Comparison of ENCODE assay signal across 1 cellular context in the genomic region with DNA sequence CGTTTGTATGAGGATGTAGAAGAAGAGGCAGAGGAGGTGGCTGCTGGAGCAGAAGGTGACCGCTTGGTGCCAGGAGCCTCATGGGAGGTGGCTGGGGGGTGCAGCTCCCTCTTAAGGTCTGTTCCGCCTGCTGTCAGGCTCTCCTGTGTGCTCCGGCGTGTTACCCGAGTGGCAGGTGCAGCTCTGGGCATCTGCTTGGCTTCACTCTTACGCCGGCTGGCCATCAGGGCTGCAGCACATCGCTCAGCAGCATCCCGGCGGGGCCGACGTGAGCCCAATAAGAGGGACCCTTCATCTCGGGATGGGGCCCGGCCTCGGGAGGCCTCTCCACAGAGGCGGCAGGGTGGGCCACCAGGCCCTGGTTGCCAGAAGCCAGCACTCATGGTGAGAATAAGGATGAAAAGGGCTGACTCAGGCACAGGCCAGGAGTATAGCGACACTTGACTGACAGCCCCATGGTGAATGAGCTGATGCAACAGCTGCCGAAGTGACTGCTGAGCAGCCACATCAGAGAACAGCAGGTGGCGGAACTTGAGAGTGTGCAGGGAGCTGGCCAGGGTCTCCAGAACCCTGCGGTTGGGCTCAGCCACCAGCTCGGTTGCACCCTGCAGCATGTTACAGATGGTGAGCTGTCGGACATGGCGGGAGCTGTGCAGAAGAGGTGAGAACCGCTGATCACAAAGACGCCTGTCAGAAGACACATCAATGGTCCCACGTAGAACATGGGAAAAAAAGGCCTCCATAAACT.
TF ChIP-seq lines count a peak whose summit lies in the region.

No MANE protein-coding gene starts in this region.

TF ChIP-seq in K562, 482 proteins besides CTCF, POLR2A, EP300 and RAD21 (continued from another document and continues in another):
- TF ChIP-seq, protein P1, sequence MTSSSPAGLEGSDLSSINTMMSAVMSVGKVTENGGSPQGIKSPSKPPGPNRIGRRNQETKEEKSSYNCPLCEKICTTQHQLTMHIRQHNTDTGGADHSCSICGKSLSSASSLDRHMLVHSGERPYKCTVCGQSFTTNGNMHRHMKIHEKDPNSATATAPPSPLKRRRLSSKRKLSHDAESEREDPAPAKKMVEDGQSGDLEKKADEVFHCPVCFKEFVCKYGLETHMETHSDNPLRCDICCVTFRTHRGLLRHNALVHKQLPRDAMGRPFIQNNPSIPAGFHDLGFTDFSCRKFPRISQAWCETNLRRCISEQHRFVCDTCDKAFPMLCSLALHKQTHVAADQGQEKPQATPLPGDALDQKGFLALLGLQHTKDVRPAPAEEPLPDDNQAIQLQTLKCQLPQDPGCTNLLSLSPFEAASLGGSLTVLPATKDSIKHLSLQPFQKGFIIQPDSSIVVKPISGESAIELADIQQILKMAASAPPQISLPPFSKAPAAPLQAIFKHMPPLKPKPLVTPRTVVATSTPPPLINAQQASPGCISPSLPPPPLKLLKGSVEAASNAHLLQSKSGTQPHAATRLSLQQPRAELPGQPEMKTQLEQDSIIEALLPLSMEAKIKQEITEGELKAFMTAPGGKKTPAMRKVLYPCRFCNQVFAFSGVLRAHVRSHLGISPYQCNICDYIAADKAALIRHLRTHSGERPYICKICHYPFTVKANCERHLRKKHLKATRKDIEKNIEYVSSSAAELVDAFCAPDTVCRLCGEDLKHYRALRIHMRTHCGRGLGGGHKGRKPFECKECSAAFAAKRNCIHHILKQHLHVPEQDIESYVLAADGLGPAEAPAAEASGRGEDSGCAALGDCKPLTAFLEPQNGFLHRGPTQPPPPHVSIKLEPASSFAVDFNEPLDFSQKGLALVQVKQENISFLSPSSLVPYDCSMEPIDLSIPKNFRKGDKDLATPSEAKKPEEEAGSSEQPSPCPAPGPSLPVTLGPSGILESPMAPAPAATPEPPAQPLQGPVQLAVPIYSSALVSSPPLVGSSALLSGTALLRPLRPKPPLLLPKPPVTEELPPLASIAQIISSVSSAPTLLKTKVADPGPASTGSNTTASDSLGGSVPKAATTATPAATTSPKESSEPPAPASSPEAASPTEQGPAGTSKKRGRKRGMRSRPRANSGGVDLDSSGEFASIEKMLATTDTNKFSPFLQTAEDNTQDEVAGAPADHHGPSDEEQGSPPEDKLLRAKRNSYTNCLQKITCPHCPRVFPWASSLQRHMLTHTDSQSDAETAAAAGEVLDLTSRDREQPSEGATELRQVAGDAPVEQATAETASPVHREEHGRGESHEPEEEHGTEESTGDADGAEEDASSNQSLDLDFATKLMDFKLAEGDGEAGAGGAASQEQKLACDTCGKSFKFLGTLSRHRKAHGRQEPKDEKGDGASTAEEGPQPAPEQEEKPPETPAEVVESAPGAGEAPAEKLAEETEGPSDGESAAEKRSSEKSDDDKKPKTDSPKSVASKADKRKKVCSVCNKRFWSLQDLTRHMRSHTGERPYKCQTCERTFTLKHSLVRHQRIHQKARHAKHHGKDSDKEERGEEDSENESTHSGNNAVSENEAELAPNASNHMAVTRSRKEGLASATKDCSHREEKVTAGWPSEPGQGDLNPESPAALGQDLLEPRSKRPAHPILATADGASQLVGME (CRISPR knock-in tag; IDR thresholded peaks at IDR 0.05): no peak
- TF ChIP-seq ZFP30 (CRISPR knock-in tag; IDR thresholded peaks at IDR 0.05; ENCODE audit: borderline replicate concordance) (no peak), TAL1 (IDR thresholded peaks at IDR 0.05) (no peak), HNRNPL (IDR thresholded peaks at IDR 0.05; ENCODE audit: low read depth, low read length) (no peak), CREB1 (IDR thresholded peaks at IDR 0.05) (no peak), CREB1 (CRISPR knock-in tag; IDR thresholded peaks at IDR 0.05) (0 out of 2 replicates have a peak, but pooled peaks have one; percentile 23), GTF2A2 (tag; IDR thresholded peaks at IDR 0.05) (no peak), MAFF (IDR thresholded peaks at IDR 0.05; ENCODE audit: low read length) (no peak), NR1H2 (CRISPR knock-in tag; IDR thresholded peaks at IDR 0.05) (no peak), MIER1 (IDR thresholded peaks at IDR 0.05; ENCODE audit: low read depth) (no peak), ZNF354B (CRISPR knock-in tag; IDR thresholded peaks at IDR 0.05) (no peak), ZNF695 (CRISPR knock-in tag; IDR thresholded peaks at IDR 0.05) (no peak), RBM14 (IDR thresholded peaks at IDR 0.05; ENCODE audit: borderline replicate concordance, insufficient read depth, low read depth, low read length) (0 out of 2 replicates have a peak, but pooled peaks have one; percentile 33), MECOM (CRISPR knock-in tag; IDR thresholded peaks at IDR 0.05) (peak; percentile 58; the same call in 1 of the 2 replicates), YBX1 (IDR thresholded peaks at IDR 0.05) (no peak), ZNF785 (CRISPR knock-in tag; IDR thresholded peaks at IDR 0.05) (no peak), RCOR1 (IDR thresholded peaks at IDR 0.05; ENCODE audit: borderline replicate concordance in 1 of 2, low read depth in 2 of 2, low read length in 2 of 2) (peak in 1 of 2 experiments; percentile 40; a peak in 1 of 4 replicates)
- TF ChIP-seq, protein P2, sequence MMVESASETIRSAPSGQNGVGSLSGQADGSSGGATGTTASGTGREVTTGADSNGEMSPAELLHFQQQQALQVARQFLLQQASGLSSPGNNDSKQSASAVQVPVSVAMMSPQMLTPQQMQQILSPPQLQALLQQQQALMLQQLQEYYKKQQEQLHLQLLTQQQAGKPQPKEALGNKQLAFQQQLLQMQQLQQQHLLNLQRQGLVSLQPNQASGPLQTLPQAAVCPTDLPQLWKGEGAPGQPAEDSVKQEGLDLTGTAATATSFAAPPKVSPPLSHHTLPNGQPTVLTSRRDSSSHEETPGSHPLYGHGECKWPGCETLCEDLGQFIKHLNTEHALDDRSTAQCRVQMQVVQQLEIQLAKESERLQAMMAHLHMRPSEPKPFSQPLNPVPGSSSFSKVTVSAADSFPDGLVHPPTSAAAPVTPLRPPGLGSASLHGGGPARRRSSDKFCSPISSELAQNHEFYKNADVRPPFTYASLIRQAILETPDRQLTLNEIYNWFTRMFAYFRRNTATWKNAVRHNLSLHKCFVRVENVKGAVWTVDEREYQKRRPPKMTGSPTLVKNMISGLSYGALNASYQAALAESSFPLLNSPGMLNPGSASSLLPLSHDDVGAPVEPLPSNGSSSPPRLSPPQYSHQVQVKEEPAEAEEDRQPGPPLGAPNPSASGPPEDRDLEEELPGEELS (CRISPR knock-in tag; IDR thresholded peaks at IDR 0.05; ENCODE audit: borderline replicate concordance): no peak
- TF ChIP-seq, protein P3, sequence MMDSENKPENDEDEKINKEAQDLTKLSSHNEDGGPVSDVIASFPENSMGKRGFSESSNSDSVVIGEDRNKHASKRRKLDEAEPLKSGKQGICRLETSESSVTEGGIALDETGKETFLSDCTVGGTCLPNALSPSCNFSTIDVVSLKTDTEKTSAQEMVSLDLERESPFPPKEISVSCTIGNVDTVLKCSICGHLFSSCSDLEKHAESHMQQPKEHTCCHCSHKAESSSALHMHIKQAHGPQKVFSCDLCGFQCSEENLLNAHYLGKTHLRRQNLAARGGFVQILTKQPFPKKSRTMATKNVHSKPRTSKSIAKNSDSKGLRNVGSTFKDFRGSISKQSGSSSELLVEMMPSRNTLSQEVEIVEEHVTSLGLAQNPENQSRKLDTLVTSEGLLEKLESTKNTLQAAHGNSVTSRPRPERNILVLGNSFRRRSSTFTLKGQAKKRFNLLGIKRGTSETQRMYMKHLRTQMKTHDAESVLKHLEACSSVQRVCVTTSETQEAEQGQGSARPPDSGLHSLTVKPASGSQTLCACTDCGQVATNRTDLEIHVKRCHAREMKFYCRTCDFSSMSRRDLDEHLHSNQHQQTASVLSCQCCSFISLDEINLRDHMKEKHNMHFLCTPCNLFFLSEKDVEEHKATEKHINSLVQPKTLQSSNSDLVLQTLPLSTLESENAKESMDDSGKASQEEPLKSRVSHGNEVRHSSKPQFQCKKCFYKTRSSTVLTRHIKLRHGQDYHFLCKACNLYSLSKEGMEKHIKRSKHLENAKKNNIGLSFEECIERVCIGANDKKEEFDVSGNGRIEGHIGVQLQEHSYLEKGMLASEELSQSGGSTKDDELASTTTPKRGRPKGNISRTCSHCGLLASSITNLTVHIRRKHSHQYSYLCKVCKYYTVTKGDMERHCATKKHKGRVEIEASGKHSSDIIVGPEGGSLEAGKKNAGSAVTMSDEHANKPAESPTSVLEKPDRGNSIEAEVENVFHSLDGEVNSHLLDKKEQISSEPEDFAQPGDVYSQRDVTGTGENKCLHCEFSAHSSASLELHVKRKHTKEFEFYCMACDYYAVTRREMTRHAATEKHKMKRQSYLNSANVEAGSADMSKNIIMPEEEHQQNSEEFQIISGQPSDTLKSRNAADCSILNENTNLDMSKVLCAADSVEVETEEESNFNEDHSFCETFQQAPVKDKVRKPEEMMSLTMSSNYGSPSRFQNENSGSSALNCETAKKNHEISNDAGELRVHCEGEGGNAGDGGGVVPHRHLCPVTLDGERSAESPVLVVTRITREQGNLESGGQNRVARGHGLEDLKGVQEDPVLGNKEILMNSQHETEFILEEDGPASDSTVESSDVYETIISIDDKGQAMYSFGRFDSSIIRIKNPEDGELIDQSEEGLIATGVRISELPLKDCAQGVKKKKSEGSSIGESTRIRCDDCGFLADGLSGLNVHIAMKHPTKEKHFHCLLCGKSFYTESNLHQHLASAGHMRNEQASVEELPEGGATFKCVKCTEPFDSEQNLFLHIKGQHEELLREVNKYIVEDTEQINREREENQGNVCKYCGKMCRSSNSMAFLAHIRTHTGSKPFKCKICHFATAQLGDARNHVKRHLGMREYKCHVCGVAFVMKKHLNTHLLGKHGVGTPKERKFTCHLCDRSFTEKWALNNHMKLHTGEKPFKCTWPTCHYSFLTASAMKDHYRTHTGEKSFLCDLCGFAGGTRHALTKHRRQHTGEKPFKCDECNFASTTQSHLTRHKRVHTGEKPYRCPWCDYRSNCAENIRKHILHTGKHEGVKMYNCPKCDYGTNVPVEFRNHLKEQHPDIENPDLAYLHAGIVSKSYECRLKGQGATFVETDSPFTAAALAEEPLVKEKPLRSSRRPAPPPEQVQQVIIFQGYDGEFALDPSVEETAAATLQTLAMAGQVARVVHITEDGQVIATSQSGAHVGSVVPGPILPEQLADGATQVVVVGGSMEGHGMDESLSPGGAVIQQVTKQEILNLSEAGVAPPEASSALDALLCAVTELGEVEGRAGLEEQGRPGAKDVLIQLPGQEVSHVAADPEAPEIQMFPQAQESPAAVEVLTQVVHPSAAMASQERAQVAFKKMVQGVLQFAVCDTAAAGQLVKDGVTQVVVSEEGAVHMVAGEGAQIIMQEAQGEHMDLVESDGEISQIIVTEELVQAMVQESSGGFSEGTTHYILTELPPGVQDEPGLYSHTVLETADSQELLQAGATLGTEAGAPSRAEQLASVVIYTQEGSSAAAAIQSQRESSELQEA (IDR thresholded peaks at IDR 0.05; ENCODE audit: low read depth): no peak
- TF ChIP-seq, protein P4, sequence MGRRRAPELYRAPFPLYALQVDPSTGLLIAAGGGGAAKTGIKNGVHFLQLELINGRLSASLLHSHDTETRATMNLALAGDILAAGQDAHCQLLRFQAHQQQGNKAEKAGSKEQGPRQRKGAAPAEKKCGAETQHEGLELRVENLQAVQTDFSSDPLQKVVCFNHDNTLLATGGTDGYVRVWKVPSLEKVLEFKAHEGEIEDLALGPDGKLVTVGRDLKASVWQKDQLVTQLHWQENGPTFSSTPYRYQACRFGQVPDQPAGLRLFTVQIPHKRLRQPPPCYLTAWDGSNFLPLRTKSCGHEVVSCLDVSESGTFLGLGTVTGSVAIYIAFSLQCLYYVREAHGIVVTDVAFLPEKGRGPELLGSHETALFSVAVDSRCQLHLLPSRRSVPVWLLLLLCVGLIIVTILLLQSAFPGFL (CRISPR knock-in tag; IDR thresholded peaks at IDR 0.05): no peak
- TF ChIP-seq, protein P5, sequence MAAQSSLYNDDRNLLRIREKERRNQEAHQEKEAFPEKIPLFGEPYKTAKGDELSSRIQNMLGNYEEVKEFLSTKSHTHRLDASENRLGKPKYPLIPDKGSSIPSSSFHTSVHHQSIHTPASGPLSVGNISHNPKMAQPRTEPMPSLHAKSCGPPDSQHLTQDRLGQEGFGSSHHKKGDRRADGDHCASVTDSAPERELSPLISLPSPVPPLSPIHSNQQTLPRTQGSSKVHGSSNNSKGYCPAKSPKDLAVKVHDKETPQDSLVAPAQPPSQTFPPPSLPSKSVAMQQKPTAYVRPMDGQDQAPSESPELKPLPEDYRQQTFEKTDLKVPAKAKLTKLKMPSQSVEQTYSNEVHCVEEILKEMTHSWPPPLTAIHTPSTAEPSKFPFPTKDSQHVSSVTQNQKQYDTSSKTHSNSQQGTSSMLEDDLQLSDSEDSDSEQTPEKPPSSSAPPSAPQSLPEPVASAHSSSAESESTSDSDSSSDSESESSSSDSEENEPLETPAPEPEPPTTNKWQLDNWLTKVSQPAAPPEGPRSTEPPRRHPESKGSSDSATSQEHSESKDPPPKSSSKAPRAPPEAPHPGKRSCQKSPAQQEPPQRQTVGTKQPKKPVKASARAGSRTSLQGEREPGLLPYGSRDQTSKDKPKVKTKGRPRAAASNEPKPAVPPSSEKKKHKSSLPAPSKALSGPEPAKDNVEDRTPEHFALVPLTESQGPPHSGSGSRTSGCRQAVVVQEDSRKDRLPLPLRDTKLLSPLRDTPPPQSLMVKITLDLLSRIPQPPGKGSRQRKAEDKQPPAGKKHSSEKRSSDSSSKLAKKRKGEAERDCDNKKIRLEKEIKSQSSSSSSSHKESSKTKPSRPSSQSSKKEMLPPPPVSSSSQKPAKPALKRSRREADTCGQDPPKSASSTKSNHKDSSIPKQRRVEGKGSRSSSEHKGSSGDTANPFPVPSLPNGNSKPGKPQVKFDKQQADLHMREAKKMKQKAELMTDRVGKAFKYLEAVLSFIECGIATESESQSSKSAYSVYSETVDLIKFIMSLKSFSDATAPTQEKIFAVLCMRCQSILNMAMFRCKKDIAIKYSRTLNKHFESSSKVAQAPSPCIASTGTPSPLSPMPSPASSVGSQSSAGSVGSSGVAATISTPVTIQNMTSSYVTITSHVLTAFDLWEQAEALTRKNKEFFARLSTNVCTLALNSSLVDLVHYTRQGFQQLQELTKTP (IDR thresholded peaks at IDR 0.05; ENCODE audit: low read depth in 1 of 2, partially characterized antibody in 2 of 2): no peak
